Comparison of ENCODE assay signal across 13 cellular contexts in the genomic region with DNA sequence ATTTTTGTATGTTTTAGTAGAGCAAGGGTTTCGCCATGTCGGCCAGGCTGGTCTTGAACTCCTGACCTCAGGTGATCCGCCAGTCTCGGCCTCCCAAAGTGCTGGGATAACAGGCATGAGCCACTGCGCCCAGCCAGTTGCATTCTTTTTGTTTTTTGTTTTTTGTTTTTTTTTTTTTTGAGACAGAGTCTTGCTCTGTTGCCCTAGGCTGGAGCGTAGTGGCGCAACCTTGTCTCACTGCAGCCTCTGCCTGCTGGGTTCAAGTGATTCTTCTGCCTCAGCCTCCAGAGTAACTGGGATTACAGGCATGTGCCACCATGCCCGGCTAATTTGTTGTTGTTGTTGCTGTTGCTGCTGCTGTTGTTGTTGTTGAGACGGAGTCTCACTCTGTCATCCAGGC. TPM values are rescaled to one million over a fixed set of nuclear protein-coding genes. Genes with fewer than 3 reads are reported as not detected.
"Had no signal": no experiment of that assay in that cellular context is flagged by ENCODE, and none has a peak within 500 bp of the region (broad histone marks: within the 10 kb centered on the region; RNA-seq: fewer than 3 reads in every experiment).

No MANE protein-coding gene starts in this region.

RNA-seq across cellular contexts. Expression of a gene that starts 29.4 kb away (rescaled TPM):
- total RNA-seq: stomach, subcutaneous adipose tissue, suprapubic skin, temporal lobe, thoracic aorta, tibial nerve, transverse colon, upper lobe of left lung, upper lobe of right lung, ureter, urinary bladder, uterus, vagina had no signal
- polyA plus RNA-seq: urinary bladder had no signal
